8 cellular contexts compared by ENCODE assay signal in the genomic region with DNA sequence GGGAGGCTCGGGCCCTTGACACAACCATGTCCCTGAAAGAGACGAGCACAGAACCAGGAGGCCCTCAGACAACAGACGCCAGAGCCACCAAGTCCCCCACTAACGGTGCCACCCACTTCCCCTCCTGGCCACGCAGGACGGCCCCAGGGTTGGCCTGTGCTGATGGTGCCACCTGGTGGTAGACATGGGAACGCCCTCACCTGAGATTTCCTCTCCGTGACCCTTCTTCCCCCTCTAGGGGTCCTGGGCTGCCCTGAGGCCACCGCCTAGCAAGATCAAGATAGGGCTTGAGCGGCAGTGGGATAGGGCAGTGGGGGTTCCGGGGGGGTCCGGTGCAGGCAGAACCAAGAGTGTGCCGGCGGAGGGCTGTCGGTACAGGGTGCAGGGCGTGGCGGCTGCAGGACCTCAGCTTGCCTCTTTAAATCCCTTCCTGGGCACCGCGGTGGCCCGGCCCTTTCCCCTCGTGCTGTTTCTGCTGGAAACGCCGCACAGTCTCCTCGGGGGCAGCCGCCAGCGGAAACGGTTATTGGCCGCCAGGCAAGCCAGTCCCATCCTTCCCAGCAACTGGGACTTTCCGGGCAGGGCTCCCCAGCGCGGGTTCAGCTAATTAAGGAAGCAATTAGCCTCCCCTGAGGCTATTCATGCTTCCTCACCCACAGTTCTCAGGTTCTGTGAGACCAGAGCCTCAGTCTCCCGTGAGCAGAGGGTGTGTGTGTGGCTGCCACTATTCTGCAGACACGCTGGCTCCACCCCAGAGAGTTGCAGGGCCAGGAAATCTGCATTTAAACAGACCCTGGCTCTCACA. TPM values are rescaled to one million over a fixed set of nuclear protein-coding genes. Genes with fewer than 3 reads are reported as not detected.
DNase-seq lines count a peak whose midpoint lies in the region; ATAC-seq, FAIRE-seq and TF ChIP-seq lines count a peak whose summit lies in the region.

No MANE protein-coding gene starts in this region.

- peak; percentile 79 for FAIRE-seq in HTR-8/SVneo (lab: Jason Lieb, UNC)

- no peak overlapping the region for H3K27ac Mint-ChIP-seq in neural crest cell (ENCODE audit: unreplicated experiment)

- no peaks in the 10 kb centered on the region for H3K36me3 ChIP-seq in stomach

- H3K27me3 Mint-ChIP-seq in neural crest cell (ENCODE audit: low read depth): peaks cover 51% of the 10 kb centered on the region

- no peak for TF ChIP-seq POLR2A in stomach (IDR thresholded peaks at IDR 0.05)

- TF ChIP-seq CTCF in neural crest cell (conservative IDR thresholded peaks at IDR 0.05) (peak; percentile 99), stomach (IDR thresholded peaks at IDR 0.05) (peak in 6 of 7 experiments; percentile 14 to 99 (median 94))

- ATAC-seq in GM18867 (IDR thresholded peaks at IDR 0.05; ENCODE audit: unreplicated experiment): peak; percentile 70

- no peaks in the 10 kb centered on the region for H3K9me3 ChIP-seq in stomach

- peak overlapping the region; percentile 49 for H3K4me3 Mint-ChIP-seq in neural crest cell

- peaks cover 7 to 57% (median 24%) of the 10 kb centered on the region in 4 donors for H3K4me1 ChIP-seq in stomach

- WGBS in stomach, 5 donors: 1 to 2% (median 2%) methylated on average over 23 to 33 of the region's 33 CpGs

- H3K4me1 Mint-ChIP-seq in neural crest cell: peaks cover 3% of the 10 kb centered on the region

- peak overlapping the region; percentile 40 to 56 (median 48) for H3K4me3 ChIP-seq in stomach

- H3K27me3 ChIP-seq in stomach: peaks cover 0 to 27% (median 0%) of the 10 kb centered on the region in 3 donors

- no peak for TF ChIP-seq EP300 in stomach (IDR thresholded peaks at IDR 0.05)

- DNase-seq in AG08395 (ENCODE audit: low spot score) (peak; percentile 67), HTR-8/SVneo (ENCODE audit: insufficient read length, low spot score) (peak; percentile 75), RPMI7951 (ENCODE audit: low read depth) (peak; percentile 60), fibroblast of the conjunctiva (ENCODE audit: low read depth) (peak; percentile 10), neural crest cell (ENCODE audit: low read depth, low spot score) (peak; percentile 84), stomach (peak; percentile 78)
- DNase-seq in activated T-helper 1 cell treated with anti-CD3 and anti-CD28 coated beads, Interleukin-2, amount 50 U/mL, for 16 hours (ENCODE audit: low read depth in 1 of 2, low spot score in 1 of 2): peak; percentile 76

- H3K27ac ChIP-seq in stomach: peak overlapping the region in 4 of 5 donors; percentile 35 to 65 (median 42)

- intact Hi-C loops in stomach (cut with DNase I; ENCODE audit: low total_unique reads): loop anchor here (5.0 to 10.0 kb wide), 2 partner anchors 270 to 333 kb away; no protein-coding TSS in a partner anchor

- no peaks in the 10 kb centered on the region for H3K9me3 Mint-ChIP-seq in neural crest cell

- no peaks in the 10 kb centered on the region for H3K36me3 Mint-ChIP-seq in neural crest cell (ENCODE audit: low read depth)

RNA-seq across cellular contexts. Expression of gene NFAM1, which starts 5.5 kb away (rescaled TPM):
- total RNA-seq in RPMI7951 (2014; rRNA removed; shearing (Covaris generic)): not detected in 2 replicates
- total RNA-seq in neural crest cell (0.07 TPM in 1 of 2 replicates, not detected in the other), stomach (10 to 100 TPM in 1 of 5 donors, 1 to 10 TPM in 3, under 1 TPM in 1; 0.45 to 18.1 (median 2.8) TPM)
- under 1 TPM; 0.15 to 0.56 (median 0.28) TPM for polyA plus RNA-seq in stomach

Comparison
In these comparisons a context has a peak if more than half of its experiments do, and no peak if none do; other contexts are left out.
1. Peak in every context shown above with its lines: DNase-seq, ATAC-seq, H3K4me3 ChIP-seq and H3K27ac ChIP-seq.
2. DNase-seq: peak in every context shown above with its lines; median percentile 84 in neural crest cell; 78 in stomach; 76 in activated T-helper 1 cell treated with anti-CD3 and anti-CD28 coated beads, Interleukin-2, amount 50 U/mL, for 16 hours; 75 in HTR-8/SVneo; 67 in AG08395; 60 in RPMI7951; 10 in fibroblast of the conjunctiva.